Comparison of ENCODE assay signal across 26 cellular contexts in the genomic region with DNA sequence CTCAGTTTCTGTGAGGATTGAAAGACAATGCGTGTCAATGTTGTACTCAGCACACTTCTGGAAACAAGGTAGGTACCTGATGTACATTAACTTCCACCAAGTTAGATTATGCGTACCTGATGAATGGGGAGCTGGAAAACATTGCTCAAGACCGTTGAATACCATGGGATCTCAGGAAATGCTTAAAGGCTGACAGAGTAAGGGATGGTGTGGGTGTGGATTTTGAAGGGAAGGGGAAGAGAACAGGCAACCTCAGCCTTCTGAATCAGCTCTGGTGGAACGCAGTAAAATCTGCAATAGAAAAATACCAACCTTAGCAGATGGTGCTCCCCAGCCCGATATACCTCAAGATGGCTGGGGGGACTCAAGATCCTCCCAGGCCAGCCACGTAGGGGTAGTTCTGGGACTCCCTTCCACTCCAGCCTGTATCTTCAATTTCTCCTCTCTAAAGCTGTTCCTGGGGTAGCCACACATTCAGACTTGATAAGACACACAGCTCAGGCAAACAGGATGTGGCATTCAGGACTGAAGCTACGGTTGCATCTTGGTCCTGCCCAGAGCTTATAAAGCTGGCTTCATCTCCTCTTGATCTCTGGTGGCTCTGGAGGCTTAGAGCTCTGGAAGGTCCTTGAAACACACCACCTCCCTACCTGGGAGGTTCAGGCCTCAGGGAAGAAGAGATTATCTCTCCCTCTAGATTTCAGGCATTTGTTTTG.
DNase-seq lines count a peak whose midpoint lies in the region; ATAC-seq, FAIRE-seq and TF ChIP-seq lines count a peak whose summit lies in the region.
"Had no signal": no experiment of that assay in that cellular context is flagged by ENCODE, and none has a peak within 500 bp of the region (broad histone marks: within the 10 kb centered on the region; RNA-seq: fewer than 3 reads in every experiment).

No MANE protein-coding gene starts in this region.

- H3K4me3 Mint-ChIP-seq in activated CD4-positive, alpha-beta T cell treated with anti-CD3 and anti-CD28 coated beads, Interleukin-2, amount 10 ng/mL, durations not matched to agents 7 days and 5 days: no peak overlapping the region
- H3K4me3 Mint-ChIP-seq: effector memory CD8-positive, alpha-beta T cell; stimulated activated naive B cell treated with anti-CD40 and anti-IgM and Interleukin-4, amounts not matched to agents 10 μg/mL and 1 μg/mL and 100 μg/mL, for 72 hours had no signal

- H3K36me3 Mint-ChIP-seq in activated CD4-positive, alpha-beta T cell treated with anti-CD3 and anti-CD28 coated beads, Interleukin-2, amount 10 ng/mL, durations not matched to agents 7 days and 5 days (ENCODE audit: low read depth): no peaks in the 10 kb centered on the region
- H3K36me3 Mint-ChIP-seq: stimulated activated naive B cell treated with anti-CD40 and anti-IgM and Interleukin-4, amounts not matched to agents 10 μg/mL and 1 μg/mL and 100 μg/mL, for 72 hours had no signal

- WGBS in trophoblast cell (ENCODE audit: extremely low coverage, insufficient coverage, insufficient read length): no CpG with 5 or more reads among the region's 7 CpGs

- H3K27me3 ChIP-seq in trophoblast cell (ENCODE audit: insufficient read depth, low read length) (no peaks in the 10 kb centered on the region), gastrocnemius medialis (no peaks in the 10 kb centered on the region)
- H3K27me3 ChIP-seq: body of pancreas, esophagus squamous epithelium had no signal

- H3K4me3 ChIP-seq in trophoblast cell (ENCODE audit: low read depth, low read length): no peak overlapping the region
- no peak overlapping the region for H3K4me3 ChIP-seq in gastrocnemius medialis
- H3K4me3 ChIP-seq: body of pancreas, esophagus squamous epithelium, smooth muscle cell, thoracic aorta had no signal

- in situ Hi-C loops in gastrocnemius medialis (cut with MboI; ENCODE audit: low sequenced_read_pairs in 4 of 4): no loop called here

- no peak overlapping the region for H2AK5ac ChIP-seq in trophoblast cell (ENCODE audit: low read length)

- CTCF ChIA-PET in activated CD4-positive, alpha-beta T cell treated with anti-CD3 and anti-CD28 coated beads, Interleukin-2, amount 10 ng/mL, durations not matched to agents 7 days and 5 days (lab: Charles Lee): interaction anchor here (1.2 kb wide), 1 partner anchor 9 kb away, joined by 3 read pairs; no protein-coding TSS in a partner anchor

- no peaks in the 10 kb centered on the region for H3K79me1 ChIP-seq in trophoblast cell (ENCODE audit: low read length)

- H3K9ac ChIP-seq in trophoblast cell (ENCODE audit: low read length): no peak overlapping the region

- H3K14ac ChIP-seq in trophoblast cell (ENCODE audit: low read length): no peak overlapping the region

- no peak overlapping the region for H2BK5ac ChIP-seq in trophoblast cell (ENCODE audit: low read depth, low read length, poor library complexity)

- H3K27ac Mint-ChIP-seq in activated CD4-positive, alpha-beta T cell treated with anti-CD3 and anti-CD28 coated beads, Interleukin-2, amount 10 ng/mL, durations not matched to agents 7 days and 5 days: no peak overlapping the region
- H3K27ac Mint-ChIP-seq: effector memory CD8-positive, alpha-beta T cell; stimulated activated naive B cell treated with anti-CD40 and anti-IgM and Interleukin-4, amounts not matched to agents 10 μg/mL and 1 μg/mL and 100 μg/mL, for 72 hours had no signal

- H3K9me3 Mint-ChIP-seq in activated CD4-positive, alpha-beta T cell treated with anti-CD3 and anti-CD28 coated beads, Interleukin-2, amount 10 ng/mL, durations not matched to agents 7 days and 5 days: no peaks in the 10 kb centered on the region
- H3K9me3 Mint-ChIP-seq: effector memory CD8-positive, alpha-beta T cell; stimulated activated naive B cell treated with anti-CD40 and anti-IgM and Interleukin-4, amounts not matched to agents 10 μg/mL and 1 μg/mL and 100 μg/mL, for 72 hours had no signal

- H3K4me2 ChIP-seq in trophoblast cell (ENCODE audit: low read length): no peak overlapping the region
- H3K4me2 ChIP-seq: smooth muscle cell had no signal

- no peak overlapping the region for H4K12ac ChIP-seq in trophoblast cell (ENCODE audit: low read depth, low read length)

- H3K27ac ChIP-seq in trophoblast cell (ENCODE audit: low read depth, low read length) (no peak overlapping the region), gastrocnemius medialis (no peak overlapping the region)
- H3K27ac ChIP-seq: 22Rv1, body of pancreas, esophagus squamous epithelium, thoracic aorta had no signal

- H3K18ac ChIP-seq in trophoblast cell (ENCODE audit: low read length): no peak overlapping the region

- H3K23ac ChIP-seq in trophoblast cell (ENCODE audit: low read length): no peak overlapping the region

- DNase-seq in activated CD4-positive, alpha-beta T cell treated with anti-CD3 and anti-CD28 coated beads, Interleukin-2, amount 10 ng/mL, durations not matched to agents 7 days and 5 days: peak; percentile 9
- no peak for DNase-seq in activated CD4-positive, alpha-beta T cell treated with anti-CD3 and anti-CD28 coated beads, Interleukin-2, amount 50 U/mL, for 48 hours
- DNase-seq in HTR-8/SVneo (ENCODE audit: insufficient read length, low spot score) (no peak), amniotic epithelial cell (ENCODE audit: low read depth) (peak; percentile 2), trophoblast cell (peak; percentile 54 to 80), T1000 (lab: John Stamatoyannopoulos, UW) (no peak), gastrocnemius medialis (no peak)
- DNase-seq: activated CD4-positive, alpha-beta T cell treated with anti-CD3 and anti-CD28 coated beads for 4 hours; body of pancreas; effector memory CD8-positive, alpha-beta T cell; esophagus squamous epithelium; KG1; kidney glomerular epithelial cell; MV-4-11; NCI-H1694; NCI-H2171 treated with DMSO at 0.1 percent for 48 hours; NCI-H69; nucleus accumbens; Right ventricle myocardium superior; stimulated activated naive B cell treated with anti-CD40 and anti-IgM and Interleukin-4, amounts not matched to agents 10 μg/mL and 1 μg/mL and 100 μg/mL, for 72 hours had no signal

- TF ChIP-seq CTCF in gastrocnemius medialis (IDR thresholded peaks at IDR 0.05 in 4 of 5, conservative IDR thresholded peaks at IDR 0.05 in 1 of 5): no peak

- no peak overlapping the region for H2BK12ac ChIP-seq in trophoblast cell (ENCODE audit: low read length)

- no peaks in the 10 kb centered on the region for H3K79me2 ChIP-seq in trophoblast cell (ENCODE audit: control insufficient read depth, insufficient read depth, low read length, poor library complexity)

- POLR2A ChIA-PET in activated CD4-positive, alpha-beta T cell treated with anti-CD3 and anti-CD28 coated beads, Interleukin-2, amount 10 ng/mL, durations not matched to agents 7 days and 5 days (lab: Charles Lee): no interaction called here

- peak; percentile 16 for FAIRE-seq in HTR-8/SVneo (lab: Jason Lieb, UNC)
- FAIRE-seq: colon, H54 had no signal

- H4K91ac ChIP-seq in trophoblast cell (ENCODE audit: low read depth, low read length): no peak overlapping the region

- H3K36me3 ChIP-seq in trophoblast cell (ENCODE audit: control insufficient read depth in 1 of 2, insufficient read depth in 2 of 2, low read length in 2 of 2) (no peaks in the 10 kb centered on the region), gastrocnemius medialis (no peaks in the 10 kb centered on the region)
- H3K36me3 ChIP-seq: esophagus squamous epithelium, thoracic aorta had no signal

- H3K4me1 ChIP-seq in trophoblast cell (ENCODE audit: control insufficient read depth in 1 of 2, insufficient read depth in 2 of 2, low read length in 2 of 2): peaks cover 0 to 2% of the 10 kb centered on the region in 2 experiments
- H3K4me1 ChIP-seq in gastrocnemius medialis: no peaks in the 10 kb centered on the region
- H3K4me1 ChIP-seq: body of pancreas, esophagus squamous epithelium had no signal

- no peak overlapping the region for H2BK120ac ChIP-seq in trophoblast cell (ENCODE audit: insufficient read depth, low read length, poor library complexity)

- H4K8ac ChIP-seq in trophoblast cell (ENCODE audit: low read depth, low read length): no peak overlapping the region

- ATAC-seq in HG03457 (IDR thresholded peaks at IDR 0.05; ENCODE audit: unreplicated experiment) (no peak), gastrocnemius medialis (no peak)
- ATAC-seq: body of pancreas; effector memory CD8-positive, alpha-beta T cell; stimulated activated naive B cell treated with anti-CD40 and anti-IgM and Interleukin-4, amounts not matched to agents 10 μg/mL and 1 μg/mL and 100 μg/mL, for 72 hours had no signal

- peaks cover 8% of the 10 kb centered on the region for H3K4me1 Mint-ChIP-seq in activated CD4-positive, alpha-beta T cell treated with anti-CD3 and anti-CD28 coated beads, Interleukin-2, amount 10 ng/mL, durations not matched to agents 7 days and 5 days
- H3K4me1 Mint-ChIP-seq: stimulated activated naive B cell treated with anti-CD40 and anti-IgM and Interleukin-4, amounts not matched to agents 10 μg/mL and 1 μg/mL and 100 μg/mL, for 72 hours had no signal

- H3K27me3 Mint-ChIP-seq in activated CD4-positive, alpha-beta T cell treated with anti-CD3 and anti-CD28 coated beads, Interleukin-2, amount 10 ng/mL, durations not matched to agents 7 days and 5 days: peaks cover 4% of the 10 kb centered on the region

- H3K4ac ChIP-seq in trophoblast cell (ENCODE audit: low read depth, low read length): no peak overlapping the region

- H3K9me3 ChIP-seq in trophoblast cell (ENCODE audit: insufficient read depth, low read depth, low read length): no peaks in the 10 kb centered on the region
- no peaks in the 10 kb centered on the region for H3K9me3 ChIP-seq in gastrocnemius medialis
- H3K9me3 ChIP-seq: body of pancreas, esophagus squamous epithelium, thoracic aorta had no signal

- no peak for TF ChIP-seq POLR2A in gastrocnemius medialis (IDR thresholded peaks at IDR 0.05)

- intact Hi-C loops in gastrocnemius medialis (cut with DNase I; ENCODE audit: low total_unique reads): no loop called here

- no peak overlapping the region for H2AFZ ChIP-seq in trophoblast cell (ENCODE audit: insufficient read depth, low read length, poor library complexity)

Comparison
In these comparisons a context has a peak if more than half of its experiments do, and no peak if none do; other contexts are left out.
1. DNase-seq: peak in activated CD4-positive, alpha-beta T cell treated with anti-CD3 and anti-CD28 coated beads, Interleukin-2, amount 10 ng/mL, durations not matched to agents 7 days and 5 days (single experiment), amniotic epithelial cell (single experiment) and trophoblast cell (2 of 2); none in activated CD4-positive, alpha-beta T cell treated with anti-CD3 and anti-CD28 coated beads, Interleukin-2, amount 50 U/mL, for 48 hours (0 of 2), HTR-8/SVneo (single experiment), T1000 (single experiment) and gastrocnemius medialis (0 of 2).